Comparison of ENCODE assay signal across 24 cellular contexts in genomic region chr18:11880586-11881304, GRCh38. TPM values are rescaled to one million over a fixed set of nuclear protein-coding genes. Genes with fewer than 3 reads are reported as not detected.
DNase-seq lines count a peak whose midpoint lies in the region; ATAC-seq and TF ChIP-seq lines count a peak whose summit lies in the region.
"Had no signal": no experiment of that assay in that cellular context is flagged by ENCODE, and none has a peak within 500 bp of the region (broad histone marks: within the 10 kb centered on the region; RNA-seq: fewer than 3 reads in every experiment).

No MANE protein-coding gene starts in this region.

- DNase-seq in DMS53 (lab: John Stamatoyannopoulos, UW) (peak; percentile 77), Peyer's patch (peak in 2 of 3 donors; percentile 42 to 43), erythroblast (lab: John Stamatoyannopoulos, UW) (peak; percentile 89 to 97), progenitor cell of endocrine pancreas (ENCODE audit: low spot score, unreplicated experiment) (no peak), GM20000 (ENCODE audit: low spot score) (no peak), left ventricle myocardium superior (no peak)
- DNase-seq: activated CD4-positive, CD25-positive, alpha-beta regulatory T cell; activated naive CD4-positive, alpha-beta T cell treated with Interleukin-2 at 50 U/mL for 16 hours; brain microvascular endothelial cell; GOT3; heart right ventricle; kidney glomerular epithelial cell; NCI-H2029; NCI-H345; psoas muscle; stimulated activated CD4-positive, alpha-beta T cell treated with anti-CD3 and anti-CD28 coated beads, Interleukin-15, amount 100 ng/mL, for 24 hours; stimulated activated naive CD8-positive, alpha-beta T cell treated with anti-CD3 and anti-CD28 coated beads, Interleukin-15, Interleukin-2, amounts not matched to agents 100 U/mL and 50 U/mL, for 24 hours; testis had no signal

- no peaks in the 10 kb centered on the region for H3K27me3 ChIP-seq in Peyer's patch
- H3K27me3 ChIP-seq: brain microvascular endothelial cell, heart right ventricle, testis, vagina had no signal

- no peak overlapping the region for H3K27ac ChIP-seq in Peyer's patch
- H3K27ac ChIP-seq: brain microvascular endothelial cell, C4-2B, epithelial cell of prostate, psoas muscle, testis, vagina had no signal

- no peaks in the 10 kb centered on the region for H3K27me3 Mint-ChIP-seq in progenitor cell of endocrine pancreas

- no peak overlapping the region for H3K4me3 Mint-ChIP-seq in progenitor cell of endocrine pancreas (ENCODE audit: low read depth)

- H3K9me3 Mint-ChIP-seq in progenitor cell of endocrine pancreas (ENCODE audit: low read depth) = no peaks in the 10 kb centered on the region

- peaks cover 0 to 4% (median 1%) of the 10 kb centered on the region in 4 donors for H3K4me1 ChIP-seq in Peyer's patch
- H3K4me1 ChIP-seq: psoas muscle, testis, vagina had no signal

- ATAC-seq in HG03108 (IDR thresholded peaks at IDR 0.05; ENCODE audit: unreplicated experiment) (no peak), HG03342 (IDR thresholded peaks at IDR 0.05; ENCODE audit: unreplicated experiment) (no peak), left ventricle myocardium superior (no peak)
- ATAC-seq: heart right ventricle; psoas muscle; SK-N-SH treated with all-trans-retinoic acid at 6 μM for 48 hours; stimulated activated naive CD8-positive, alpha-beta T cell treated with anti-CD3 and anti-CD28 coated beads, Interleukin-15, Interleukin-2, amounts not matched to agents 100 U/mL and 50 U/mL, for 24 hours had no signal

- H3K36me3 Mint-ChIP-seq in progenitor cell of endocrine pancreas (ENCODE audit: insufficient read depth) = peaks cover 12% of the 10 kb centered on the region

- H3K4me1 Mint-ChIP-seq in progenitor cell of endocrine pancreas (ENCODE audit: low read depth) = peaks cover 5% of the 10 kb centered on the region

- peaks cover 0 to 24% (median 0%) of the 10 kb centered on the region in 3 donors for H3K36me3 ChIP-seq in Peyer's patch
- H3K36me3 ChIP-seq: brain microvascular endothelial cell had no signal

- no peak for TF ChIP-seq POLR2A in Peyer's patch (IDR thresholded peaks at IDR 0.05)
- no peak for TF ChIP-seq POLR2A in erythroblast (IDR thresholded peaks at IDR 0.05; ENCODE audit: low read length)

- H3K4me3 ChIP-seq in Peyer's patch = no peak overlapping the region
- H3K4me3 ChIP-seq: heart right ventricle, psoas muscle, testis, vagina had no signal

- peak overlapping the region; percentile 23 for H3K27ac Mint-ChIP-seq in progenitor cell of endocrine pancreas

- TF ChIP-seq CTCF in Peyer's patch (IDR thresholded peaks at IDR 0.05) (no peak), progenitor cell of endocrine pancreas (IDR thresholded peaks at IDR 0.05; ENCODE audit: unreplicated experiment) (no peak), GM20000 (IDR thresholded peaks at IDR 0.05; ENCODE audit: extremely low read depth, missing control alignments) (no peak)

- intact Hi-C loops in left ventricle myocardium superior (cut with micrococcal nuclease) = no loop called here

- H3K9me3 ChIP-seq in Peyer's patch = no peaks in the 10 kb centered on the region
- H3K9me3 ChIP-seq: psoas muscle, testis, vagina had no signal

RNA-seq across cellular contexts. Expression of gene MPPE1, which starts 27.4 kb away (rescaled TPM):
- total RNA-seq in Peyer's patch (10 to 100 TPM; 46.2 to 69.3 (median 63.4) TPM), progenitor cell of endocrine pancreas (27.4 and 37.4 TPM in 2 replicates), left ventricle myocardium superior (34.4 TPM)

RNA-seq across cellular contexts. Expression of gene CHMP1B, which starts 29.5 kb away (rescaled TPM):
- total RNA-seq in Peyer's patch (10 to 100 TPM; 51.1 to 71.6 (median 65.0) TPM), progenitor cell of endocrine pancreas (48.0 and 48.3 TPM in 2 replicates), left ventricle myocardium superior (30.1 TPM)

Comparison
In these comparisons a context has a peak if more than half of its experiments do, and no peak if none do; other contexts are left out.
1. DNase-seq: peak in DMS53 (single experiment), Peyer's patch (2 of 3) and erythroblast (2 of 2); none in progenitor cell of endocrine pancreas (single experiment), GM20000 (single experiment) and left ventricle myocardium superior (single experiment).